ENCODE assay signal across 17 cellular contexts in the genomic region with DNA sequence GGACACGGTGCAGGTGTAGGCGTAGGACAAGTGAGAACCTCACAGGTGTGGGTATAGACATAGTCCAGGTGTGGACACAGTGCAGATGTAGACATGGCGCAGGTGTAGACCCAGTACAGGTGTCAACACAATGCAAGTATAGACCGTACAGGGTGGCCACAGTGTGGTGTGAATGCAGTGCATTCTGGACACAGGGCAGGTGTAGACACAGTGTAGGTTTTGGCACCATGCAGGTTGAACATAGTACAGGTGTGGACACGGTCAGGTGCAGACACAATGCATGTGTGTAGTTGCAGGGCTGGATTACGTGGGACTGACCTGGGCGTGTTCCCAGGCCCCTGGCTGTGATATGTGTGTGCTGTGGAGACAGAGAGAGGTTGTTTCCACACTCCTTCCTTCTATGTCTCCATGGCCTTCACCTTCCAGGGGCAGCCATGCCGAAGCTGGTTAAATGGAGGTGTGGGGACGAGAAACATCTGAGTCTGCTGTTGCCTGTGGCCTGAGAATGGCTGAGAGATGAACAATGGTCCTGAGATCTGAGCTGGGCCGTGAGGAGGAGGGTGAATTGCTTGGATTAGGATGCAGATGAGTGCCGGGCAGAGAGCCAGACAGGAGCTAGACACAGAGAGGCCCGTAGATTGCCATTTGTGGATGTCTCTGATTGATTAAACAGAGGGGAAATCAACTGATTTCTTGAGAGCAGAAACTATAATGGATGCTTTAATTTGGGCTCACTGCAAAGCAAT.
DNase-seq lines count a peak whose midpoint lies in the region; ATAC-seq and TF ChIP-seq lines count a peak whose summit lies in the region.
"Had no signal": no experiment of that assay in that cellular context is flagged by ENCODE, and none has a peak within 500 bp of the region (broad histone marks: within the 10 kb centered on the region; RNA-seq: fewer than 3 reads in every experiment).

No MANE protein-coding gene starts in this region.

- no peaks in the 10 kb centered on the region for H3K9me3 Mint-ChIP-seq in MCF 10A (ENCODE audit: unreplicated experiment)
- H3K9me3 Mint-ChIP-seq in naive thymus-derived CD4-positive, alpha-beta T cell: peaks cover 0 to 5% (median 0%) of the 10 kb centered on the region in 11 donors
- H3K9me3 Mint-ChIP-seq: mesothelial cell of epicardium had no signal

- H3K4me3 Mint-ChIP-seq in MCF 10A (ENCODE audit: unreplicated experiment): no peak overlapping the region
- no peak overlapping the region for H3K4me3 Mint-ChIP-seq in naive thymus-derived CD4-positive, alpha-beta T cell
- H3K4me3 Mint-ChIP-seq: mesothelial cell of epicardium had no signal

- dilution Hi-C loops in mammary epithelial cell (cut with HindIII; ENCODE audit: low sequenced_read_pairs): no loop called here

- CTCF ChIA-PET in MCF 10A (lab: Yijun Ruan, JAX) (interaction anchor here (0.6 to 2.5 kb wide), 21 partner anchors 11 to 359 kb away, joined by 3 to 10 read pairs (median 3); no protein-coding TSS in a partner anchor), mammary epithelial cell (lab: Charles Lee; ENCODE audit: low non-redundant PET) (no interaction called here), GM10248 (lab: Yijun Ruan, JAX) (interaction anchor here (0.7 to 1.0 kb wide), 2 partner anchors 8 to 344 kb away, joined by 3 read pairs; partner anchors contain the start of gene SHH)
- CTCF ChIA-PET in naive thymus-derived CD4-positive, alpha-beta T cell (lab: Charles Lee): no interaction called here

- H3K4me3 ChIP-seq in mammary epithelial cell (replicated peaks in 1 of 3; ENCODE audit: insufficient read depth in 1 of 3, low read depth in 2 of 3, low read length in 3 of 3): no peak overlapping the region
- H3K4me3 ChIP-seq in NT2/D1 (ENCODE audit: insufficient read length, low read depth): no peak overlapping the region
- no peak overlapping the region for H3K4me3 ChIP-seq in naive thymus-derived CD4-positive, alpha-beta T cell (ENCODE audit: low read length)
- H3K4me3 ChIP-seq in GM23248: no peak overlapping the region
- H3K4me3 ChIP-seq: coronary artery, psoas muscle had no signal

- H3K9me2 ChIP-seq in GM23248 (ENCODE audit: insufficient read depth): no peaks in the 10 kb centered on the region

- ATAC-seq in naive thymus-derived CD4-positive, alpha-beta T cell: peak; percentile 29
- ATAC-seq in GM21390 (IDR thresholded peaks at IDR 0.05; ENCODE audit: unreplicated experiment): no peak
- ATAC-seq: psoas muscle had no signal

- WGBS in mammary epithelial cell (ENCODE audit: low coverage, missing lambda C conversion rate): 83% methylated on average over 11 of the region's 12 CpGs
- WGBS in GM23248 (ENCODE audit: low coverage in 1 of 2, low lambda C conversion rate in 2 of 2, missing lambda C conversion rate in 2 of 2), 2 experiments: 44 to 46% methylated on average over 12 of the region's 12 CpGs

- H3K36me3 ChIP-seq in mammary epithelial cell (ENCODE audit: insufficient read depth, low read length) (no peaks in the 10 kb centered on the region), NT2/D1 (ENCODE audit: insufficient read depth, insufficient read length, low read length) (no peaks in the 10 kb centered on the region), GM23248 (ENCODE audit: low read depth) (no peaks in the 10 kb centered on the region)
- no peaks in the 10 kb centered on the region for H3K36me3 ChIP-seq in naive thymus-derived CD4-positive, alpha-beta T cell (ENCODE audit: control insufficient read depth in 2 of 3, insufficient read depth in 3 of 3, low read length in 3 of 3)

- H3K9me3 ChIP-seq in mammary epithelial cell (replicated peaks; ENCODE audit: insufficient read depth, low read length) (peaks cover 5% of the 10 kb centered on the region), NT2/D1 (ENCODE audit: insufficient read depth, low read length) (no peaks in the 10 kb centered on the region), GM23248 (ENCODE audit: low read depth) (no peaks in the 10 kb centered on the region)
- H3K9me3 ChIP-seq in naive thymus-derived CD4-positive, alpha-beta T cell (ENCODE audit: control insufficient read depth in 2 of 3, low read length in 3 of 3): no peaks in the 10 kb centered on the region
- H3K9me3 ChIP-seq: psoas muscle had no signal

- no peak for TF ChIP-seq CTCF in MCF 10A (IDR thresholded peaks at IDR 0.05; ENCODE audit: unreplicated experiment)
- no peak for TF ChIP-seq CTCF in mammary epithelial cell (conservative IDR thresholded peaks at IDR 0.05 in 1 of 2, IDR thresholded peaks at IDR 0.05 in 1 of 2; ENCODE audit: extremely low read depth in 1 of 2, insufficient read depth in 1 of 2, low read depth in 1 of 2, low read length in 2 of 2)
- no peak for TF ChIP-seq CTCF in GM10248 (IDR thresholded peaks at IDR 0.05; ENCODE audit: control extremely low read depth, extremely low read depth, low read depth, missing control alignments)

- H3K27ac Mint-ChIP-seq in MCF 10A (ENCODE audit: low read depth, unreplicated experiment): no peak overlapping the region
- no peak overlapping the region for H3K27ac Mint-ChIP-seq in naive thymus-derived CD4-positive, alpha-beta T cell
- H3K27ac Mint-ChIP-seq: activated T-helper 2 cell treated with anti-CD3 and anti-CD28 coated beads, Interferon-gamma antibody, Interleukin-2, Interleukin-4, amounts not matched to agents 10 μg/mL and 5 μg/mL and 100 μg/mL, durations not matched to agents 14 hours and 24 hours and 36 hours had no signal

- DNase-seq in MCF 10A (ENCODE audit: unreplicated experiment) (peak; percentile 23), mammary epithelial cell (no peak), NT2/D1 (ENCODE audit: low read depth, low spot score) (no peak), GM23248 (no peak), GM10248 (ENCODE audit: extremely low spot score) (no peak)
- no peak for DNase-seq in naive thymus-derived CD4-positive, alpha-beta T cell
- DNase-seq: activated CD4-positive, alpha-beta T cell treated with anti-CD3 and anti-CD28 coated beads for 4 hours; GDM1; GOT3; NCI-H2029 treated with DMSO at 0.1 percent for 48 hours; NCI-H510A treated with DMSO at 0.1 percent for 48 hours; psoas muscle; stimulated activated CD4-positive, alpha-beta T cell treated with anti-CD3 and anti-CD28 coated beads, Interleukin-4, amount 100 ng/mL, for 4 hours had no signal

- in situ Hi-C loops in mammary epithelial cell (cut with MboI; ENCODE audit: low sequenced_read_pairs in 2 of 2) (no loop called here), GM23248 (cut with MboI) (no loop called here)

- no peaks in the 10 kb centered on the region for H3K27me3 ChIP-seq in mammary epithelial cell (ENCODE audit: insufficient read depth, low read length)
- H3K27me3 ChIP-seq in NT2/D1 (ENCODE audit: insufficient read depth, insufficient read length): no peaks in the 10 kb centered on the region
- H3K27me3 ChIP-seq in naive thymus-derived CD4-positive, alpha-beta T cell (ENCODE audit: control insufficient read depth in 2 of 2, insufficient read depth in 2 of 2, low read length in 2 of 2): no peaks in the 10 kb centered on the region
- H3K27me3 ChIP-seq in GM23248 (replicated peaks; ENCODE audit: insufficient read depth): no peaks in the 10 kb centered on the region

- H2AFZ ChIP-seq in mammary epithelial cell (ENCODE audit: low read depth, low read length) (no peak overlapping the region), GM23248 (no peak overlapping the region)

- no peak overlapping the region for H3K4me2 ChIP-seq in mammary epithelial cell (ENCODE audit: insufficient read depth, low read depth, low read length)
- H3K4me2 ChIP-seq in GM23248 (ENCODE audit: unreplicated experiment): no peak overlapping the region

- H3K27ac ChIP-seq in mammary epithelial cell (ENCODE audit: insufficient read depth, low read depth, low read length) (no peak overlapping the region), GM23248 (no peak overlapping the region)
- H3K27ac ChIP-seq in naive thymus-derived CD4-positive, alpha-beta T cell (ENCODE audit: low read depth, low read length): no peak overlapping the region
- H3K27ac ChIP-seq: coronary artery, psoas muscle had no signal

- no peaks in the 10 kb centered on the region for H3F3A ChIP-seq in GM23248 (ENCODE audit: insufficient read depth)

- no peaks in the 10 kb centered on the region for H3K36me3 Mint-ChIP-seq in MCF 10A (ENCODE audit: insufficient read depth, unreplicated experiment)
- no peaks in the 10 kb centered on the region for H3K36me3 Mint-ChIP-seq in naive thymus-derived CD4-positive, alpha-beta T cell
- H3K36me3 Mint-ChIP-seq: mesothelial cell of epicardium had no signal

- POLR2A ChIA-PET in MCF 10A (lab: Yijun Ruan, JAX) (interaction anchor here (1.1 kb wide), 1 partner anchor 341 kb away, joined by 3 read pairs; no protein-coding TSS in a partner anchor), GM10248 (lab: Yijun Ruan, JAX) (no interaction called here)
- POLR2A ChIA-PET in naive thymus-derived CD4-positive, alpha-beta T cell (lab: Charles Lee): no interaction called here

- peaks cover 7% of the 10 kb centered on the region for H3K27me3 Mint-ChIP-seq in MCF 10A (ENCODE audit: insufficient read depth, unreplicated experiment)
- peaks cover 0 to 24% (median 7%) of the 10 kb centered on the region in 5 donors for H3K27me3 Mint-ChIP-seq in naive thymus-derived CD4-positive, alpha-beta T cell

- H3K9ac ChIP-seq in mammary epithelial cell (ENCODE audit: insufficient read depth, low read length) (no peak overlapping the region), NT2/D1 (ENCODE audit: insufficient read length, low read depth) (peak overlapping the region; percentile 36), GM23248 (no peak overlapping the region)

- intact Hi-C loops in MCF 10A (cut with micrococcal nuclease): loop anchor here (1.0 to 2.0 kb wide), 3 partner anchors 317 to 609 kb away; no protein-coding TSS in a partner anchor
- intact Hi-C loops in mammary epithelial cell (cut with micrococcal nuclease): loop anchor here (5.0 kb wide), 1 partner anchor 344 kb away; the partner anchor contains the start of gene SHH
- intact Hi-C loops in naive thymus-derived CD4-positive, alpha-beta T cell (cut with micrococcal nuclease): no loop called here

- H3K79me2 ChIP-seq in mammary epithelial cell (ENCODE audit: insufficient read depth, low read length): no peaks in the 10 kb centered on the region
- no peaks in the 10 kb centered on the region for H3K79me2 ChIP-seq in GM23248 (ENCODE audit: insufficient read depth)

- no TSS peak for BruUV-seq in MCF 10A (replicated peaks; lab: Mats Ljungman, UMichigan)
- BruUV-seq in mammary epithelial cell (replicated peaks; lab: Mats Ljungman, UMichigan): no TSS peak

- H3K4me1 Mint-ChIP-seq in MCF 10A (ENCODE audit: insufficient read depth, unreplicated experiment): peaks cover 11% of the 10 kb centered on the region
- H3K4me1 Mint-ChIP-seq in naive thymus-derived CD4-positive, alpha-beta T cell: peaks cover 0 to 4% (median 0%) of the 10 kb centered on the region in 7 donors

- H4K20me1 ChIP-seq in mammary epithelial cell (ENCODE audit: insufficient read depth, low read length): no peaks in the 10 kb centered on the region
- H4K20me1 ChIP-seq in GM23248 (ENCODE audit: insufficient read depth): no peaks in the 10 kb centered on the region

- H3K4me1 ChIP-seq in mammary epithelial cell (ENCODE audit: insufficient read depth, low read length): no peaks in the 10 kb centered on the region
- H3K4me1 ChIP-seq in NT2/D1 (ENCODE audit: insufficient read depth, insufficient read length): peaks cover 10% of the 10 kb centered on the region
- no peaks in the 10 kb centered on the region for H3K4me1 ChIP-seq in naive thymus-derived CD4-positive, alpha-beta T cell (ENCODE audit: control insufficient read depth in 2 of 2, insufficient read depth in 2 of 2, low read length in 2 of 2)
- no peaks in the 10 kb centered on the region for H3K4me1 ChIP-seq in GM23248 (ENCODE audit: insufficient read depth)
- H3K4me1 ChIP-seq: psoas muscle had no signal

Comparison
In these comparisons a context has a peak if more than half of its experiments do, and no peak if none do; other contexts are left out.
1. CTCF ChIA-PET loops: an anchor here in MCF 10A (0.6 to 2.5 kb wide) and GM10248 (0.7 to 1.0 kb wide); none called in mammary epithelial cell and naive thymus-derived CD4-positive, alpha-beta T cell.
2. intact Hi-C loops: an anchor here in MCF 10A (1.0 to 2.0 kb wide) and mammary epithelial cell (5.0 kb wide); none called in naive thymus-derived CD4-positive, alpha-beta T cell.